9 cellular contexts compared by ENCODE assay signal in the genomic region with DNA sequence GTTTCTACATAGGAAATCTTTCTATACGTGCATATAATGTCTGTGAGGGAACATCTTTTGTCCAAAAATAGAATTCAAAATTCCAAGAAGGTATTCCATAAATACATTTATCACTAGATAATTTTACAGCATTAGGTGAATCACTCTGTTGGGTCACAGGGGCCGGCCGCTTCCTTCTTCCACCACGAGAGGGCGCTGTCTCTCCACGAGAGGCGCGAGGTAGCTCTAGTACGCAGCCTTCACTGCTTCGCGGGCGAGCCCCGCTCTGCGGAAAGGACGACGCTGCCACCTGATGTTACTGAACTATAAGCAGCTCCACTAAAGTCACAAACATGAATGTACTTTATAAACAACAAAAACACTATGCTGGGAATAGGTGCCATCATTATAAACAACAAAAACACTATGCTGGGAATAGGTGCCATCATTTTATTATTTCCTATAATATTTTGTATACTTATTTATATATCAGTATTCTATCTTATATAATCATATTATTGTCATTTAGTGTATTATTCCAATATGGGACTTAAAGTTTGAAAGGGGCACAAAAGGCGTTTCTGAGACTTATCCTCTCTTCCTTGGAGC.
DNase-seq lines count a peak whose midpoint lies in the region; ATAC-seq and TF ChIP-seq lines count a peak whose summit lies in the region.
"Had no signal": no experiment of that assay in that cellular context is flagged by ENCODE, and none has a peak within 500 bp of the region (broad histone marks: within the 10 kb centered on the region; RNA-seq: fewer than 3 reads in every experiment).

No MANE protein-coding gene starts in this region.

- intact Hi-C loops in lower leg skin (cut with DNase I; ENCODE audit: low total_unique reads): loop anchor here (5.0 kb wide), 1 partner anchor 683 kb away; no protein-coding TSS in a partner anchor

- H3K4me3 ChIP-seq in coronary artery (no peak overlapping the region), lower leg skin (ENCODE audit: low read depth, poor library complexity, severe bottlenecking) (no peak overlapping the region)
- H3K4me3 ChIP-seq: BLaER1 treated with 17β-estradiol and CSF1 and Interleukin-3, amounts not matched to agents 10 nM and 100 nM had no signal

- DNase-seq in NK-92 treated with Interleukin-12 subunit alpha and Interleukin-12 subunit beta, amount 100 ng/mL, for 24 hours (lab: John Stamatoyannopoulos, UW): peak; percentile 39
- DNase-seq in NK-92 (lab: John Stamatoyannopoulos, UW; ENCODE audit: unreplicated experiment) (no peak), NCI-H69 (lab: John Stamatoyannopoulos, UW) (peak; percentile 80), coronary artery (ENCODE audit: low spot score) (peak; percentile 87), lower leg skin (ENCODE audit: low spot score in 2 of 2) (peak; percentile 85 to 98)
- DNase-seq in activated CD4-positive, alpha-beta T cell treated with anti-CD3 and anti-CD28 coated beads, Interleukin-2, amount 50 U/mL, for 24 hours (ENCODE audit: low read depth in 1 of 2, low spot score in 1 of 2): peak; percentile 85 to 87
- DNase-seq in stimulated activated CD4-positive, alpha-beta T cell treated with anti-CD3 and anti-CD28 coated beads, TNF-alpha, amount 100 ng/mL, for 24 hours (ENCODE audit: low read depth in 3 of 3): peak; percentile 74 to 87 (median 83)

- no peak overlapping the region for H3K27ac ChIP-seq in coronary artery
- H3K27ac ChIP-seq: BLaER1 treated with 17β-estradiol and CSF1 and Interleukin-3, amounts not matched to agents 10 nM and 100 nM had no signal

- TF ChIP-seq CTCF in coronary artery (IDR thresholded peaks at IDR 0.05): peak; percentile 98
- TF ChIP-seq CTCF in lower leg skin (IDR thresholded peaks at IDR 0.05): peak in 1 of 3 donors; percentile 88

- WGBS in lower leg skin, 2 donors: 3 to 6% methylated on average over 17 of the region's 17 CpGs

- ATAC-seq in HG03521 (IDR thresholded peaks at IDR 0.05; ENCODE audit: unreplicated experiment): peak; percentile 71

- no peak for TF ChIP-seq POLR2A in lower leg skin (IDR thresholded peaks at IDR 0.05)
